Comparison of ENCODE assay signal across 17 cellular contexts in genomic region chr15:38168472-38169057, GRCh38.
"Had no signal": no experiment of that assay in that cellular context is flagged by ENCODE, and none has a peak within 500 bp of the region (broad histone marks: within the 10 kb centered on the region; RNA-seq: fewer than 3 reads in every experiment).

No MANE protein-coding gene starts in this region.

- H3K9me3 Mint-ChIP-seq: activated T-cell treated with anti-CD3 and anti-CD28 coated beads, Interleukin-2, amount 50 U/mL, for 24 hours; natural killer cell had no signal

- H3K4me1 Mint-ChIP-seq: natural killer cell had no signal

- H3K4me3 Mint-ChIP-seq: activated naive CD8-positive, alpha-beta T cell; activated T-cell treated with anti-CD3 and anti-CD28 coated beads, Interleukin-2, amount 50 U/mL, for 24 hours; endodermal cell; natural killer cell had no signal

- H3K27me3 ChIP-seq: brain microvascular endothelial cell, right atrium auricular region, tibial nerve, vagina had no signal

- H3K9me3 ChIP-seq: heart right ventricle, lower lobe of right lung, right atrium auricular region, tibial nerve, vagina had no signal

- ATAC-seq: esophagus mucosa, heart right ventricle, lower lobe of right lung, natural killer cell had no signal

- H3K4me1 ChIP-seq: lower lobe of right lung, right atrium auricular region had no signal

- H3K4me3 ChIP-seq: heart right ventricle, lower lobe of right lung, right atrium auricular region, tibial nerve, vagina had no signal

- DNase-seq: activated CD4-positive, alpha-beta T cell treated with anti-CD3 and anti-CD28 coated beads, Interleukin-2, amount 50 U/mL, for 4 hours; activated CD4-positive, CD25-positive, alpha-beta regulatory T cell treated with anti-CD3 and anti-CD28 coated beads, Interleukin-2, amount 50 U/mL, for 72 hours; activated effector memory CD4-positive, alpha-beta T cell treated with Interleukin-2 at 50 U/mL for 16 hours; activated T-cell treated with anti-CD3 and anti-CD28 coated beads, Interleukin-2, amount 50 U/mL, for 24 hours; brain microvascular endothelial cell; dermis blood vessel endothelial cell; endodermal cell; heart right ventricle; lower lobe of right lung; natural killer cell; posterior cingulate gyrus; small intestine had no signal

- H3K27ac ChIP-seq: brain microvascular endothelial cell, heart right ventricle, lower lobe of right lung, right atrium auricular region, tibial nerve, vagina had no signal

- H3K27ac Mint-ChIP-seq: activated naive CD8-positive, alpha-beta T cell; activated T-cell treated with anti-CD3 and anti-CD28 coated beads, Interleukin-2, amount 50 U/mL, for 24 hours; endodermal cell; natural killer cell had no signal

- H3K36me3 ChIP-seq: brain microvascular endothelial cell, heart right ventricle, lower lobe of right lung, right atrium auricular region, tibial nerve, vagina had no signal

- H3K36me3 Mint-ChIP-seq: activated naive CD8-positive, alpha-beta T cell; natural killer cell had no signal
